ENCODE assay signal across 17 cellular contexts in the genomic region with DNA sequence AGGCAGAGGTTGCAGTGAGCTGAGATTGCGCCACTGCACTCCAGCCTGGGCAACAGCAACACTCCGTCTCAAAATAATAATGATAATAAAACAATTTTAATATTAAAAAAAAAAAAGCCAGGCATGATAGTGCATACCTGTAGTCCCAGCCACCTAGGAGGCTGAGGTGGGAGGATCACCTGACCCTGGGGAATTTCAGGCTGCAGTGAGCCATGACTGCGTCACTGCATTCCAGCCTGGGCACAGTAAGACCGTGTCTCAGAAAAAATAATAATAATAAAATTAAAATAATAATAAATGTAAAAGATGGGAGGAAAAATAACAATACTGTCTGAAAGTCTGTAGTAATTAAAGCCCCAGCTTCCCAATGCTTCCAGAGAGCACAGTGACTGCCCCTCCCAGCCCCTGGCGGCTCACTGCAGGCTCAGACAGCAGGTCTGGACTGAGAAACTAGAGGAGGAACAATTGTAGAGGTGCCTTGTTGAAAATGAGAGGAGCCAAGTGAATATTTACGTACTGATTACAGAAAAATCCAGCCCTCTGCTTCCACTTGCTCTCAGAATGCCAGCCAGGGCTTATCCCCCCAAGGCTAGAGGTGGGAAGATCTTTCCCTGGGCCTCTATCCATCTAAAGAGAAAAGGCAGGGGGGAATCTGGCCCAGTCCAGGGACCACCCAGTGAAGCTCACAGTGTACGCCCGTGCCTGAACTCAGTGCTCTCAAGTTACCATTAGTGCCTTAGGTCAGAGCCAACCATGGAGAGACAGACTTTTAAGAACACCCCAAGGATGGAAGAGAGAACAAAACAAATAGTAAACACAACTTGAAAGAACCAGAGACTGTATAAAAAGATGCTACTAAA.
DNase-seq lines count a peak whose midpoint lies in the region; ATAC-seq and TF ChIP-seq lines count a peak whose summit lies in the region.
"Had no signal": no experiment of that assay in that cellular context is flagged by ENCODE, and none has a peak within 500 bp of the region (broad histone marks: within the 10 kb centered on the region; RNA-seq: fewer than 3 reads in every experiment).

No MANE protein-coding gene starts in this region.

- peaks cover 15% of the 10 kb centered on the region for H3K4me1 ChIP-seq in HUES48 (ENCODE audit: control insufficient read depth, insufficient read depth, low read length)
- peaks cover 35 to 67% of the 10 kb centered on the region in 2 donors for H3K4me1 ChIP-seq in adrenal gland (replicated peaks in 1 of 2)
- peaks cover 28% of the 10 kb centered on the region for H3K4me1 ChIP-seq in right cardiac atrium (ENCODE audit: control insufficient read depth, insufficient read depth, low read length)
- H3K4me1 ChIP-seq in prostate gland (replicated peaks) = no peaks in the 10 kb centered on the region

- H3K9me3 ChIP-seq in HUES48 (ENCODE audit: control insufficient read depth, insufficient read depth, low read length) = no peaks in the 10 kb centered on the region
- H3K9me3 ChIP-seq in adrenal gland (replicated peaks in 1 of 3) = no peaks in the 10 kb centered on the region
- H3K9me3 ChIP-seq in right cardiac atrium (ENCODE audit: control insufficient read depth, low read length) = no peaks in the 10 kb centered on the region
- no peaks in the 10 kb centered on the region for H3K9me3 ChIP-seq in prostate gland
- H3K9me3 ChIP-seq: HAP-1, vagina had no signal

- 77 to 91% (median 84%) methylated on average over 8 of the region's 8 CpGs for WGBS in adrenal gland, 4 donors
- 72% methylated on average over 8 of the region's 8 CpGs for WGBS in right cardiac atrium
- WGBS in prostate gland = 34% methylated on average over 8 of the region's 8 CpGs

- DNase-seq in adrenal gland (no peak), right cardiac atrium (no peak), prostate gland (ENCODE audit: low spot score) (no peak), NCI-H748 treated with DMSO at 0.1 percent for 48 hours (lab: John Stamatoyannopoulos, UW) (no peak), NCI-H524 (lab: John Stamatoyannopoulos, UW) (no peak)
- DNase-seq: activated CD4-positive, alpha-beta T cell treated with anti-CD3 and anti-CD28 coated beads, Interleukin-2, amount 50 U/mL, for 48 hours; activated T-cell treated with anti-CD3 and anti-CD28 coated beads, Interleukin-2, amount 50 U/mL, for 48 hours; NCI-H1048; nucleus accumbens; small intestine had no signal

- ATAC-seq in right cardiac atrium = peak in 1 of 2 donors; percentile 20
- ATAC-seq in GM18873 (IDR thresholded peaks at IDR 0.05; ENCODE audit: low FRiP score, unreplicated experiment) = no peak
- no peak for ATAC-seq in HG03457 (IDR thresholded peaks at IDR 0.05; ENCODE audit: unreplicated experiment)
- ATAC-seq: SK-N-SH treated with all-trans-retinoic acid at 6 μM for 48 hours; stimulated activated memory B cell treated with anti-CD40 and anti-IgM and Interleukin-4, amounts not matched to agents 10 μg/mL and 1 μg/mL and 100 μg/mL, for 72 hours had no signal

- H3K27ac ChIP-seq in HUES48 (ENCODE audit: low read depth, low read length) (peak overlapping the region; percentile 53), adrenal gland (peak overlapping the region in 3 of 5 donors; percentile 40 to 48 (median 42)), right cardiac atrium (ENCODE audit: low read length) (peak overlapping the region; percentile 7), prostate gland (peak overlapping the region; percentile 34 to 40)
- H3K27ac ChIP-seq: vagina had no signal

- H3K9ac ChIP-seq in HUES48 (ENCODE audit: low read depth, low read length) = no peak overlapping the region

- intact Hi-C loops in adrenal gland (cut with DNase I) = no loop called here
- intact Hi-C loops in right cardiac atrium (cut with DNase I) = no loop called here
- intact Hi-C loops in prostate gland (cut with DNase I) = no loop called here

- no peak for TF ChIP-seq CTCF in adrenal gland (IDR thresholded peaks at IDR 0.05)
- TF ChIP-seq CTCF in prostate gland (IDR thresholded peaks at IDR 0.05) = no peak

- no peak for TF ChIP-seq POLR2A in adrenal gland (IDR thresholded peaks at IDR 0.05)
- TF ChIP-seq POLR2A in prostate gland (IDR thresholded peaks at IDR 0.05) = no peak

- no peaks in the 10 kb centered on the region for H3K36me3 ChIP-seq in HUES48 (ENCODE audit: control insufficient read depth, insufficient read depth, low read length)
- H3K36me3 ChIP-seq in adrenal gland (replicated peaks in 1 of 2) = no peaks in the 10 kb centered on the region
- no peaks in the 10 kb centered on the region for H3K36me3 ChIP-seq in prostate gland
- H3K36me3 ChIP-seq: HAP-1, vagina had no signal

- H3K4me3 ChIP-seq in HUES48 (ENCODE audit: low read depth, low read length) (no peak overlapping the region), adrenal gland (no peak overlapping the region), right cardiac atrium (ENCODE audit: low read length) (no peak overlapping the region), prostate gland (no peak overlapping the region)
- H3K4me3 ChIP-seq: HAP-1, vagina had no signal

- H3K27me3 ChIP-seq in HUES48 (ENCODE audit: control insufficient read depth, insufficient read depth, low read length) = no peaks in the 10 kb centered on the region
- H3K27me3 ChIP-seq in adrenal gland = no peaks in the 10 kb centered on the region
- H3K27me3 ChIP-seq in right cardiac atrium (ENCODE audit: control insufficient read depth, insufficient read depth) = no peaks in the 10 kb centered on the region
- H3K27me3 ChIP-seq in prostate gland (replicated peaks; ENCODE audit: insufficient read depth) = no peaks in the 10 kb centered on the region
- H3K27me3 ChIP-seq: vagina had no signal
